Comparison of ENCODE assay signal across 16 cellular contexts in genomic region chr6:10163159-10163962, GRCh38.
A peak's percentile ranks its signal among the peaks of the same experiment; 100 is the strongest.
DNase-seq lines count a peak whose midpoint lies in the region; ATAC-seq and TF ChIP-seq lines count a peak whose summit lies in the region.
"Had no signal": no experiment of that assay in that cellular context is flagged by ENCODE, and none has a peak within 500 bp of the region (broad histone marks: within the 10 kb centered on the region; RNA-seq: fewer than 3 reads in every experiment).

No MANE protein-coding gene starts in this region.

- intact Hi-C loops in Panc1 (cut with micrococcal nuclease; ENCODE audit: unreplicated experiment): no loop called here

- peak; percentile 81 for ATAC-seq in Panc1
- peak; percentile 99 for ATAC-seq in esophagus mucosa
- no peak for ATAC-seq in HG02678 (IDR thresholded peaks at IDR 0.05; ENCODE audit: unreplicated experiment)
- ATAC-seq: body of pancreas; HCT116; SK-N-SH treated with all-trans-retinoic acid at 6 μM for 48 hours; stimulated activated effector memory CD8-positive, alpha-beta T cell treated with anti-CD3 and anti-CD28 coated beads, Interleukin-12 subunit alpha, Interleukin-12 subunit beta, amount 100 ng/mL, for 72 hours had no signal

- in situ Hi-C loops in Panc1 (cut with HindIII; ENCODE audit: low pct_unique_long_range_greater_than_20kb, low sequenced_read_pairs): no loop called here

- H3K4me3 ChIP-seq in Panc1 (ENCODE audit: low read depth in 2 of 2, low read length in 2 of 2) (peak overlapping the region; percentile 1 to 31; a peak in 2 of 4 replicates), skin epidermis (peak overlapping the region in 2 of 7 experiments; percentile 0 to 16)
- H3K4me3 ChIP-seq: body of pancreas, left ventricle myocardium inferior, pancreas, tibial nerve had no signal

- no peak for TF ChIP-seq CTCF in Panc1 (IDR thresholded peaks at IDR 0.05)

- H3K36me3 ChIP-seq in Panc1 (ENCODE audit: control insufficient read depth, insufficient read depth, low read length): no peaks in the 10 kb centered on the region
- H3K36me3 ChIP-seq: left ventricle myocardium inferior, pancreas, tibial nerve had no signal

- peak overlapping the region; percentile 45; the same call in 1 of the 2 replicates for H3K27ac ChIP-seq in Panc1 (ENCODE audit: low read length)
- H3K27ac ChIP-seq in skin epidermis: peak overlapping the region in 20 of 21 experiments; percentile 38 to 83 (median 68)
- H3K27ac ChIP-seq: body of pancreas, left ventricle myocardium inferior, pancreas, tibial nerve had no signal

- DNase-seq in NCI-H1105 (lab: John Stamatoyannopoulos, UW): peak; percentile 69
- DNase-seq in Panc1 (ENCODE audit: low read depth, low spot score): no peak
- DNase-seq in activated CD4-positive, CD25-positive, alpha-beta regulatory T cell treated with anti-CD3 and anti-CD28 coated beads, Interleukin-2, amount 50 U/mL, for 72 hours: no peak
- no peak for DNase-seq in NCI-H2029 treated with DMSO at 0.1 percent for 48 hours (lab: John Stamatoyannopoulos, UW)
- DNase-seq: activated CD4-positive, alpha-beta T cell treated with anti-CD3 and anti-CD28 coated beads, Interleukin-2, amount 50 U/mL, for 4 hours; body of pancreas; left ventricle myocardium inferior; NCI-H510A; pancreas had no signal

- POLR2A ChIA-PET in Panc1 (lab: Charles Lee): interaction anchor here (0.6 kb wide), 1 partner anchor 16 kb away, joined by 4 read pairs; no protein-coding TSS in a partner anchor

- peaks cover 16% of the 10 kb centered on the region for H3K4me1 ChIP-seq in Panc1 (ENCODE audit: control insufficient read depth, insufficient read depth, low read length)
- H3K4me1 ChIP-seq: body of pancreas, left ventricle myocardium inferior, pancreas, tibial nerve had no signal

- no peaks in the 10 kb centered on the region for H3K9me3 ChIP-seq in Panc1 (ENCODE audit: control insufficient read depth, insufficient read depth, low read depth, low read length)
- H3K9me3 ChIP-seq: body of pancreas, pancreas, tibial nerve had no signal

- CTCF ChIA-PET in Panc1 (lab: Charles Lee): interaction anchor here (0.5 to 0.6 kb wide), 3 partner anchors 39 to 251 kb away, joined by 3 to 8 read pairs (median 4); partner anchors contain the start of gene TFAP2A

- no TSS peak for BruUV-seq in Panc1 (replicated peaks; lab: Mats Ljungman, UMichigan)

- no peaks in the 10 kb centered on the region for H3K27me3 ChIP-seq in Panc1 (ENCODE audit: control insufficient read depth, insufficient read depth, low read length)
- H3K27me3 ChIP-seq: body of pancreas, pancreas, tibial nerve had no signal
